Comparison of ENCODE assay signal across 22 cellular contexts in genomic region chr10:128839134-128839533, GRCh38.
DNase-seq lines count a peak whose midpoint lies in the region; ATAC-seq, FAIRE-seq and TF ChIP-seq lines count a peak whose summit lies in the region.
"Had no signal": no experiment of that assay in that cellular context is flagged by ENCODE, and none has a peak within 500 bp of the region (broad histone marks: within the 10 kb centered on the region; RNA-seq: fewer than 3 reads in every experiment).

No MANE protein-coding gene starts in this region.

- H3K27me3 Mint-ChIP-seq in GM23338 (ENCODE audit: insufficient read depth, low read depth, poor library complexity) (no peaks in the 10 kb centered on the region), neural progenitor cell (ENCODE audit: insufficient read depth, low read depth) (no peaks in the 10 kb centered on the region)
- peaks cover 13% of the 10 kb centered on the region for H3K27me3 Mint-ChIP-seq in stimulated activated naive CD8-positive, alpha-beta T cell treated with anti-CD3 and anti-CD28 coated beads, Interleukin-15, amount 100 ng/mL, for 72 hours

- no peaks in the 10 kb centered on the region for H3K4me1 ChIP-seq in GM23338 (ENCODE audit: insufficient read depth)
- no peaks in the 10 kb centered on the region for H3K4me1 ChIP-seq in H1 (replicated peaks in 1 of 4; ENCODE audit: control insufficient read depth in 3 of 4, insufficient read depth in 4 of 4, low read length in 3 of 4)
- H3K4me1 ChIP-seq in neural progenitor cell = no peaks in the 10 kb centered on the region
- H3K4me1 ChIP-seq: BLaER1, Caco-2, HAP-1 had no signal

- H3K27me3 ChIP-seq in GM23338 (ENCODE audit: insufficient read depth) (no peaks in the 10 kb centered on the region), H1 (replicated peaks in 1 of 4; ENCODE audit: control insufficient read depth in 3 of 4, extremely low read depth in 1 of 4, insufficient read depth in 3 of 4, low read length in 3 of 4) (no peaks in the 10 kb centered on the region), neural progenitor cell (no peaks in the 10 kb centered on the region)
- H3K27me3 ChIP-seq: BLaER1 had no signal

- H2AFZ ChIP-seq in GM23338 = no peak overlapping the region
- 0 out of 2 replicates have a peak overlapping the region, but pooled peaks have one; percentile 3 for H2AFZ ChIP-seq in H1 (ENCODE audit: low read length)
- H2AFZ ChIP-seq in neural progenitor cell (replicated peaks) = peak overlapping the region; percentile 37
- H2AFZ ChIP-seq: GM23248 had no signal

- TF ChIP-seq POLR2A in H1 (IDR thresholded peaks at IDR 0.05; ENCODE audit: control extremely low read depth in 1 of 2, low read depth in 2 of 2, low read length in 2 of 2) = no peak

- no peaks in the 10 kb centered on the region for H3K23me2 ChIP-seq in H1 (ENCODE audit: low read depth, low read length)

- H2BK5ac ChIP-seq in H1 (ENCODE audit: low read depth, low read length) = no peak overlapping the region

- H3K9me2 ChIP-seq in GM23338 (ENCODE audit: insufficient read depth) = 0 out of 2 replicates have a peak, but pooled peaks cover 10% of the 10 kb centered on the region

- H3K14ac ChIP-seq in H1 (ENCODE audit: insufficient read length) = no peak overlapping the region

- H2BK20ac ChIP-seq in H1 (ENCODE audit: low read length) = no peak overlapping the region

- no peak overlapping the region for H3K4me2 ChIP-seq in GM23338
- no peak overlapping the region for H3K4me2 ChIP-seq in H1 (ENCODE audit: insufficient read depth in 1 of 2, low read depth in 2 of 2, low read length in 2 of 2)
- H3K4me2 ChIP-seq in neural progenitor cell = no peak overlapping the region
- H3K4me2 ChIP-seq: BLaER1 had no signal

- H3K36me3 ChIP-seq in GM23338 (ENCODE audit: insufficient read depth) (no peaks in the 10 kb centered on the region), H1 (ENCODE audit: control insufficient read depth in 2 of 4, insufficient read depth in 4 of 4, low read length in 3 of 4) (no peaks in the 10 kb centered on the region), neural progenitor cell (no peaks in the 10 kb centered on the region)
- H3K36me3 ChIP-seq: BLaER1, HAP-1 had no signal

- no peak for TF ChIP-seq RAD21 in H1 (IDR thresholded peaks at IDR 0.05 in 1 of 2, conservative IDR thresholded peaks at IDR 0.05 in 1 of 2; ENCODE audit: low read depth in 2 of 2, low read length in 2 of 2)

- no peaks in the 10 kb centered on the region for H3K79me2 ChIP-seq in GM23338 (replicated peaks; ENCODE audit: insufficient read depth)
- H3K79me2 ChIP-seq in H1 (ENCODE audit: control insufficient read depth in 1 of 2, insufficient read depth in 2 of 2, low read length in 2 of 2) = no peaks in the 10 kb centered on the region
- no peaks in the 10 kb centered on the region for H3K79me2 ChIP-seq in neural progenitor cell (ENCODE audit: low read depth)

- H2BK12ac ChIP-seq in H1 (ENCODE audit: low read depth, low read length) = no peak overlapping the region

- DNase-seq in GM23338 (ENCODE audit: low spot score) (peak; percentile 1), H1 (ENCODE audit: low read depth in 1 of 2, low spot score in 2 of 2) (no peak), neural progenitor cell (ENCODE audit: low spot score) (no peak), retina (peak; percentile 14), HUDEP-2 (lab: John Stamatoyannopoulos, UW; ENCODE audit: unreplicated experiment in 76 of 76) (no peak), NCI-H1436 (lab: John Stamatoyannopoulos, UW) (no peak)
- DNase-seq in stimulated activated naive CD8-positive, alpha-beta T cell treated with anti-CD3 and anti-CD28 coated beads, Interleukin-15, amount 100 ng/mL, for 72 hours = no peak
- DNase-seq: Caco-2; CD4-positive, CD25-positive, alpha-beta regulatory T cell; CD8-positive, alpha-beta T cell; DMS153; DND-41; GM23248; HFFc6 had no signal

- FAIRE-seq in H1 (lab: Jason Lieb, UNC) = no peak
- FAIRE-seq: GM12892, GM19239, H54 had no signal

- no peak overlapping the region for H3K23ac ChIP-seq in H1 (ENCODE audit: insufficient read length)

- H3K4me3 Mint-ChIP-seq in GM23338 = no peak overlapping the region
- no peak overlapping the region for H3K4me3 Mint-ChIP-seq in neural progenitor cell
- no peak overlapping the region for H3K4me3 Mint-ChIP-seq in stimulated activated naive CD8-positive, alpha-beta T cell treated with anti-CD3 and anti-CD28 coated beads, Interleukin-15, amount 100 ng/mL, for 72 hours
- H3K4me3 Mint-ChIP-seq: B cell; CD4-positive, CD25-positive, alpha-beta regulatory T cell; CD8-positive, alpha-beta T cell; HFFc6 had no signal

- H3K4me3 ChIP-seq in GM23338 (no peak overlapping the region), H1 (ENCODE audit: extremely low read depth in 1 of 4, insufficient read depth in 2 of 4, low read depth in 3 of 4, low read length in 4 of 4) (no peak overlapping the region), neural progenitor cell (no peak overlapping the region)
- H3K4me3 ChIP-seq: BLaER1, GM23248, HAP-1 had no signal

- no peak overlapping the region for H2AK5ac ChIP-seq in H1 (ENCODE audit: low read depth, low read length)

- H3K9me3 ChIP-seq in H1 (ENCODE audit: insufficient read depth in 2 of 2, low read depth in 1 of 2, low read length in 1 of 2) = no peaks in the 10 kb centered on the region
- peaks cover 4% of the 10 kb centered on the region for H3K9me3 ChIP-seq in neural progenitor cell (ENCODE audit: low read depth)
- H3K9me3 ChIP-seq: BLaER1, Caco-2, HAP-1 had no signal

- H2BK120ac ChIP-seq in H1 (replicated peaks; ENCODE audit: low read depth, low read length) = no peak overlapping the region

- no peaks in the 10 kb centered on the region for H3K79me1 ChIP-seq in H1 (ENCODE audit: low read depth, low read length)

- POLR2A ChIA-PET in H1 (lab: Charles Lee; ENCODE audit: partially characterized antibody) = no interaction called here

- no peak overlapping the region for H4K8ac ChIP-seq in H1 (ENCODE audit: extremely low read depth, insufficient read depth, low read length)

- H4K91ac ChIP-seq in H1 (replicated peaks; ENCODE audit: insufficient read length, low read length) = no peak overlapping the region

- H3K27ac ChIP-seq in GM23338 (ENCODE audit: low read depth) (no peak overlapping the region), H1 (ENCODE audit: low read depth, low read length) (no peak overlapping the region), neural progenitor cell (no peak overlapping the region)
- H3K27ac ChIP-seq: 22Rv1, BLaER1, C4-2B, GM23248 had no signal

- TF ChIP-seq EP300 in H1 (IDR thresholded peaks at IDR 0.05; ENCODE audit: borderline replicate concordance in 1 of 2, low read depth in 2 of 2, low read length in 2 of 2) = no peak

- no peaks in the 10 kb centered on the region for H3K4me1 Mint-ChIP-seq in GM23338
- H3K4me1 Mint-ChIP-seq in neural progenitor cell = no peaks in the 10 kb centered on the region
- H3K4me1 Mint-ChIP-seq in stimulated activated naive CD8-positive, alpha-beta T cell treated with anti-CD3 and anti-CD28 coated beads, Interleukin-15, amount 100 ng/mL, for 72 hours = no peaks in the 10 kb centered on the region
- H3K4me1 Mint-ChIP-seq: B cell; CD4-positive, CD25-positive, alpha-beta regulatory T cell had no signal

- H2BK15ac ChIP-seq in H1 (ENCODE audit: low read length) = no peak overlapping the region

- no peak for TF ChIP-seq CTCF in GM23338 (conservative IDR thresholded peaks at IDR 0.05; ENCODE audit: low read depth in 2 of 2)
- no peak for TF ChIP-seq CTCF in H1 (IDR thresholded peaks at IDR 0.05; ENCODE audit: control extremely low read depth in 1 of 3, insufficient read depth in 1 of 3, low read depth in 1 of 3, low read length in 3 of 3)
- no peak for TF ChIP-seq CTCF in neural progenitor cell (IDR thresholded peaks at IDR 0.05)

- no peak overlapping the region for H3K18ac ChIP-seq in H1 (ENCODE audit: extremely low read depth, low read length)

- H3K9me3 Mint-ChIP-seq in GM23338 (no peaks in the 10 kb centered on the region), neural progenitor cell (no peaks in the 10 kb centered on the region)
- no peaks in the 10 kb centered on the region for H3K9me3 Mint-ChIP-seq in stimulated activated naive CD8-positive, alpha-beta T cell treated with anti-CD3 and anti-CD28 coated beads, Interleukin-15, amount 100 ng/mL, for 72 hours
- H3K9me3 Mint-ChIP-seq: CD8-positive, alpha-beta T cell had no signal

- no peaks in the 10 kb centered on the region for H3F3A ChIP-seq in GM23338 (replicated peaks; ENCODE audit: low read depth)
- no peaks in the 10 kb centered on the region for H3F3A ChIP-seq in neural progenitor cell (ENCODE audit: low read depth)

- H3K36me3 Mint-ChIP-seq in GM23338 (ENCODE audit: low read depth) = no peaks in the 10 kb centered on the region
- no peaks in the 10 kb centered on the region for H3K36me3 Mint-ChIP-seq in neural progenitor cell
- H3K36me3 Mint-ChIP-seq: CD4-positive, CD25-positive, alpha-beta regulatory T cell; CD8-positive, alpha-beta T cell had no signal

- CTCF ChIA-PET in H1 (lab: Charles Lee; ENCODE audit: partially characterized antibody) = interaction anchor here (1.6 to 3.7 kb wide), 2 partner anchors 21 to 205 kb away, joined by 4 to 14 read pairs; no protein-coding TSS in a partner anchor

- no peak overlapping the region for H3K9ac ChIP-seq in H1 (replicated peaks in 1 of 4; ENCODE audit: extremely low read depth in 1 of 4, low read depth in 3 of 4, low read length in 3 of 4)
- no peak overlapping the region for H3K9ac ChIP-seq in neural progenitor cell
- H3K9ac ChIP-seq: BLaER1, GM23248 had no signal

- WGBS in H1 (ENCODE audit: extremely low coverage in 1 of 2, insufficient coverage in 1 of 2, insufficient read length in 1 of 2, insufficient replicate concordance in 2 of 2, low coverage in 1 of 2, low lambda C conversion rate in 2 of 2, missing lambda C conversion rate in 1 of 2), 2 experiments = 93% methylated on average over 6 of the region's 9 CpGs; no CpG with 5 or more reads in 1 of the 2 experiments

- H4K20me1 ChIP-seq in GM23338 (replicated peaks; ENCODE audit: insufficient read depth) = no peaks in the 10 kb centered on the region
- H4K20me1 ChIP-seq in H1 (replicated peaks in 1 of 2; ENCODE audit: control insufficient read depth in 1 of 2, insufficient read depth in 2 of 2, low read length in 2 of 2) = no peaks in the 10 kb centered on the region
- no peaks in the 10 kb centered on the region for H4K20me1 ChIP-seq in neural progenitor cell (ENCODE audit: low read depth)
- H4K20me1 ChIP-seq: BLaER1 had no signal

- no peak overlapping the region for H4K5ac ChIP-seq in H1 (ENCODE audit: insufficient read length, low read depth, low read length)

- no peak overlapping the region for H3K4ac ChIP-seq in H1 (replicated peaks; ENCODE audit: insufficient read length, low read depth, low read length)

- H3K56ac ChIP-seq in H1 (replicated peaks; ENCODE audit: insufficient read length, low read depth, low read length) = no peak overlapping the region

- H3K27ac Mint-ChIP-seq in GM23338 = no peak overlapping the region
- H3K27ac Mint-ChIP-seq in neural progenitor cell = peak overlapping the region; percentile 18
- no peak overlapping the region for H3K27ac Mint-ChIP-seq in stimulated activated naive CD8-positive, alpha-beta T cell treated with anti-CD3 and anti-CD28 coated beads, Interleukin-15, amount 100 ng/mL, for 72 hours
- H3K27ac Mint-ChIP-seq: B cell; CD4-positive, CD25-positive, alpha-beta regulatory T cell; CD8-positive, alpha-beta T cell; HFFc6 had no signal

- ATAC-seq in GM23338 = no peak
- ATAC-seq in stimulated activated naive CD8-positive, alpha-beta T cell treated with anti-CD3 and anti-CD28 coated beads, Interleukin-15, amount 100 ng/mL, for 72 hours = no peak
- ATAC-seq: CD8-positive, alpha-beta T cell had no signal

Comparison
In these comparisons a context has a peak if more than half of its experiments do, and no peak if none do; other contexts are left out.
1. DNase-seq: peak in GM23338 (single experiment) and retina (single experiment); none in H1 (0 of 2), neural progenitor cell (single experiment), HUDEP-2 (0 of 76), NCI-H1436 (single experiment) and stimulated activated naive CD8-positive, alpha-beta T cell treated with anti-CD3 and anti-CD28 coated beads, Interleukin-15, amount 100 ng/mL, for 72 hours (0 of 2).